8 cellular contexts compared by ENCODE assay signal in the genomic region with DNA sequence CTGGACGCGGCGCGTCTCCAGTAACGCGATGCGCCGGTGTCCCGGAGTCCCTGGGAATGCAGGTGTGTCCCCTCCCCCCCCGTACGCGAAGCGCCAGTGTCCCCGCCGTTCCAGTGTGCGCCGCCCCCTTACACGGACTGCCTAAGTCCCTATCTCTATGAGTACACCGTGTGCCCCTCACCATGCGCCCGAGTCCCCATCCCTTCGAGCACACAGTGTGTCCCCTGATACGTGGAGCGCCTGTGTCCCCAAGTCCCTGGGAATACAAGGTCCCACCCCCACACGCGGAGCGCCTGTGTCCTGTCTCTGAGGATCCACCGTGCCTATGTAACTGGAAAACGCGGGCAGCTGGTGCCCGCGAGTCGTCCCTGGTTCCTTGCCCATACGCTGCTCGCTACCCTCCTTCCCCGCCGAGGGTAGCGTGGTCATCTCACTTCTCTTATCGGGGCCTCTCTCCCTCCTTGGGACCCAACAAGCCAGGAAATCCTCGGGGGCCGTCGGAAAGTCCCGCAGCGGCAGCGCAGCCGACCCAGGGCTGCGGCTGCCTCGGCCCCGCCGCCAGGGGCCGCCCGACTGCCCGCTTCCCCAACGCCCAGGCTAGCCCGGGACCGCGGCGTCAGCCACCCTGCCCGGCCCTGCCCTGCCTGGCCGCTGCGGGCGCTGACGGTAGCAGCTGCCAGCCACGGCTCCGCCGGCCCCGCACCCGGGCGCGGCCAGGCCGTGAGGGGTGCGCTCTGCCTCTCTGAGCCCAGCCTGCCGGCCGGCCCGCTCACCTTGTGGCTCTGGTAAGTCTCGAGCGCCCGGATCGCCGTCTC. TPM values are rescaled to one million over a fixed set of nuclear protein-coding genes. Genes with fewer than 3 reads are reported as not detected.
DNase-seq lines count a peak whose midpoint lies in the region; ATAC-seq, FAIRE-seq and TF ChIP-seq lines count a peak whose summit lies in the region.

No MANE protein-coding gene starts in this region.

- intact Hi-C loops in aorta (cut with DNase I) = loop anchor here (1.0 to 10.0 kb wide), 8 partner anchors 56 to 375 kb away; no protein-coding TSS in a partner anchor

- H3K4me3 ChIP-seq in astrocyte (ENCODE audit: insufficient read depth, low read depth, low read length) (peak overlapping the region; percentile 88), hepatocyte (peak overlapping the region; percentile 80), aorta (ENCODE audit: low read length in 2 of 2) (peak overlapping the region; percentile 79 to 86)

- DNase-seq in GM10248 (ENCODE audit: extremely low spot score) (peak; percentile 82), Kasumi-1 (lab: John Stamatoyannopoulos, UW) (peak; percentile 42 to 57), astrocyte (ENCODE audit: low read depth) (peak; percentile 58), hepatocyte (ENCODE audit: low spot score) (peak; percentile 93), renal cortical epithelial cell (ENCODE audit: low read depth) (peak; percentile 50), aorta (peak; percentile 92 to 93)
- peak; percentile 83 for DNase-seq in T-helper 2 cell treated with Interferon-gamma antibody and Interleukin-4, amounts not matched to agents 5 μg/mL and 100 μg/mL, for 36 hours (ENCODE audit: low spot score)

- ATAC-seq in GM21825 (IDR thresholded peaks at IDR 0.05; ENCODE audit: unreplicated experiment) (peak; percentile 55), aorta (ENCODE audit: low FRiP score) (peak; percentile 88)

- H4K20me1 ChIP-seq in astrocyte (ENCODE audit: insufficient read depth, low read length) (peaks cover 47% of the 10 kb centered on the region), hepatocyte (ENCODE audit: insufficient read depth, poor library complexity, severe bottlenecking) (peaks cover 49% of the 10 kb centered on the region)

- H3K27me3 Mint-ChIP-seq in T-helper 2 cell treated with Interferon-gamma antibody and Interleukin-4, amounts not matched to agents 5 μg/mL and 100 μg/mL, for 36 hours (ENCODE audit: low read depth) = no peaks in the 10 kb centered on the region
- H3K27me3 Mint-ChIP-seq in astrocyte (ENCODE audit: low read depth, unreplicated experiment) = no peaks in the 10 kb centered on the region

- H3K27me3 ChIP-seq in astrocyte (ENCODE audit: insufficient read depth, low read length) = no peaks in the 10 kb centered on the region
- no peaks in the 10 kb centered on the region for H3K27me3 ChIP-seq in hepatocyte
- H3K27me3 ChIP-seq in aorta (ENCODE audit: control insufficient read depth in 1 of 2, insufficient read depth in 2 of 2, low read length in 1 of 2) = no peaks in the 10 kb centered on the region

- H3K4me1 ChIP-seq in astrocyte (ENCODE audit: insufficient read depth, low read length) (peaks cover 22% of the 10 kb centered on the region), hepatocyte (ENCODE audit: insufficient read depth) (peaks cover 11% of the 10 kb centered on the region), aorta (ENCODE audit: control insufficient read depth in 1 of 2, insufficient read depth in 2 of 2, low read length in 2 of 2) (no peaks in the 10 kb centered on the region)

- CTCF ChIA-PET in GM10248 (lab: Yijun Ruan, JAX) = interaction anchor here (0.6 to 4.5 kb wide), 12 partner anchors 10 to 375 kb away, joined by 3 to 37 read pairs (median 3); no protein-coding TSS in a partner anchor

- no peaks in the 10 kb centered on the region for H3K9me2 ChIP-seq in hepatocyte (replicated peaks; ENCODE audit: insufficient read depth)

- no peaks in the 10 kb centered on the region for H3K9me3 Mint-ChIP-seq in T-helper 2 cell treated with Interferon-gamma antibody and Interleukin-4, amounts not matched to agents 5 μg/mL and 100 μg/mL, for 36 hours
- no peaks in the 10 kb centered on the region for H3K9me3 Mint-ChIP-seq in astrocyte (ENCODE audit: unreplicated experiment)

- H3K27ac ChIP-seq in astrocyte (ENCODE audit: low read depth, low read length) (peak overlapping the region; percentile 96), hepatocyte (peak overlapping the region; percentile 97), aorta (ENCODE audit: low read depth in 1 of 2, low read length in 2 of 2) (peak overlapping the region; percentile 94 to 96)

- peak overlapping the region; percentile 97 for H3K4me3 Mint-ChIP-seq in T-helper 2 cell treated with Interferon-gamma antibody and Interleukin-4, amounts not matched to agents 5 μg/mL and 100 μg/mL, for 36 hours
- H3K4me3 Mint-ChIP-seq in astrocyte (ENCODE audit: unreplicated experiment) = peak overlapping the region; percentile 96

- no peaks in the 10 kb centered on the region for H3K9me3 ChIP-seq in astrocyte (ENCODE audit: insufficient read depth, low read depth, low read length)
- no peaks in the 10 kb centered on the region for H3K9me3 ChIP-seq in hepatocyte (ENCODE audit: low read depth)
- no peaks in the 10 kb centered on the region for H3K9me3 ChIP-seq in aorta (ENCODE audit: control insufficient read depth, low read length)

- no peaks in the 10 kb centered on the region for H3K36me3 ChIP-seq in astrocyte (ENCODE audit: insufficient read depth, low read length)
- no peaks in the 10 kb centered on the region for H3K36me3 ChIP-seq in hepatocyte (replicated peaks; ENCODE audit: insufficient read depth, low read depth)
- no peaks in the 10 kb centered on the region for H3K36me3 ChIP-seq in aorta (ENCODE audit: control insufficient read depth in 1 of 2, insufficient read depth in 2 of 2, low read length in 1 of 2)

- no peak for FAIRE-seq in astrocyte (lab: Jason Lieb, UNC)

- under 1% methylated on average over 57 of the region's 80 CpGs for WGBS in hepatocyte (ENCODE audit: low lambda C conversion rate, missing lambda C conversion rate)
- 0 to 1% methylated on average over 76 to 80 of the region's 80 CpGs for WGBS in aorta, 2 donors

- POLR2A ChIA-PET in GM10248 (lab: Yijun Ruan, JAX) = no interaction called here

- H3K4me1 Mint-ChIP-seq in T-helper 2 cell treated with Interferon-gamma antibody and Interleukin-4, amounts not matched to agents 5 μg/mL and 100 μg/mL, for 36 hours (ENCODE audit: low read depth) = peaks cover 45% of the 10 kb centered on the region
- peaks cover 41% of the 10 kb centered on the region for H3K4me1 Mint-ChIP-seq in astrocyte (ENCODE audit: low read depth, unreplicated experiment)

- H3K79me2 ChIP-seq in astrocyte (ENCODE audit: insufficient read depth, low read length) (peaks cover 55% of the 10 kb centered on the region), hepatocyte (peaks cover 51% of the 10 kb centered on the region)

- H2AFZ ChIP-seq in astrocyte (ENCODE audit: low read depth, low read length) = peak overlapping the region; percentile 37
- peak overlapping the region; percentile 45 for H2AFZ ChIP-seq in hepatocyte

- H3K4me2 ChIP-seq in astrocyte (ENCODE audit: low read length) (peak overlapping the region; percentile 98), hepatocyte (peak overlapping the region; percentile 83)

- H3K27ac Mint-ChIP-seq in T-helper 2 cell treated with Interferon-gamma antibody and Interleukin-4, amounts not matched to agents 5 μg/mL and 100 μg/mL, for 36 hours = peak overlapping the region; percentile 99
- H3K27ac Mint-ChIP-seq in astrocyte (ENCODE audit: unreplicated experiment) = peak overlapping the region; percentile 100

- no peaks in the 10 kb centered on the region for H3K36me3 Mint-ChIP-seq in T-helper 2 cell treated with Interferon-gamma antibody and Interleukin-4, amounts not matched to agents 5 μg/mL and 100 μg/mL, for 36 hours (ENCODE audit: low read depth)
- H3K36me3 Mint-ChIP-seq in astrocyte (ENCODE audit: low read depth, unreplicated experiment) = peaks cover 9% of the 10 kb centered on the region

- peak overlapping the region; percentile 100 for H3K9ac ChIP-seq in astrocyte (ENCODE audit: low read length)

- peak; percentile 86 for TF ChIP-seq CTCF in GM10248 (IDR thresholded peaks at IDR 0.05; ENCODE audit: control extremely low read depth, extremely low read depth, low read depth, missing control alignments)
- TF ChIP-seq CTCF in astrocyte (IDR thresholded peaks at IDR 0.05; ENCODE audit: insufficient read depth, low read depth, low read length) = peak; percentile 40
- TF ChIP-seq CTCF in hepatocyte (IDR thresholded peaks at IDR 0.05; ENCODE audit: poor library complexity) = peak; percentile 61

RNA-seq across cellular contexts. Expression of gene ELL2, which starts 0.6 kb away (rescaled TPM):
- total RNA-seq in astrocyte (107 and 118 TPM in 2 replicates), hepatocyte (51.1 and 56.0 TPM in 2 replicates), renal cortical epithelial cell (31.1 and 38.6 TPM in 2 replicates), aorta (100 to 1,000 TPM; 107 to 207 TPM)
- polyA plus RNA-seq in hepatocyte (31.9 and 34.6 TPM in 2 replicates), aorta (10 to 100 TPM; 36.6 to 48.3 TPM)

Comparison
In these comparisons a context has a peak if more than half of its experiments do, and no peak if none do; other contexts are left out.
1. Peak in every context shown above with its lines: DNase-seq, ATAC-seq, H3K4me3 ChIP-seq and H3K27ac ChIP-seq.